Comparison of ENCODE assay signal across 5 cellular contexts in the genomic region with DNA sequence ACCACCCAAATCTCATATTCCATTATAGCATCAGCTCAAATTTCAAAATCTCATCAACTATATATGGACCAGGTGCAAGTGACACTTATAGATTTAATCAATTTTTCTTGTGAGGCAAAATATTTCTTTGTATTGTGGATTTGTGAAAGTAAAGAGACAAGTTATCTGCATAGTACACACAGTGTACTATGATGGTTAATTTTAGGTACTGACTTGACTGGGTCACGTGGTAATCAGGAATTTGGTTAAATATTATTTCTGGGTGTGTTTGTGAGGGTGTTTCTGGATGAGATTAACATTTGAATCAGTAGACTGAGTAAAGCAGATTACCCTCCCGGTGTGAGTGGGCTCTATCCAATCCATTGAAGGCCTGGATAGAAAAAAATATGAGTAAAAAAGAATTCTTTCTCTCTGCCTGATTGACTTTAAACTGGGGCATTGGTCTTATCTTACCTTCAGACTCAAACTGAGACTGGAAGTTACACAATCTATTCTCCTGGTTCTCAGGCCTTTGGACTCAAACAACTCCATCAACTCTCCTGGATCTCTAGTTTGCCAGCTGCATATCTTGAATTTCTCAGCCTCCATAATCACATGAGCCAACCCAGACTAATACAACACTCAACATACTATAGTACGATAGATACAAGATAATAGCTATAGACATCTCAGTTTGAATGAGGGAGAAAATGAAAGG.
DNase-seq lines count a peak whose midpoint lies in the region; ATAC-seq, FAIRE-seq and TF ChIP-seq lines count a peak whose summit lies in the region.
"Not testable (repeated sequence)": the region's sequence is repeated elsewhere in the genome, so short reads cannot be mapped to it uniquely, and the experiment has no call there.

No MANE protein-coding gene starts in this region.

- H3K27me3 ChIP-seq in ascending aorta; body of pancreas; hepatocyte; pancreas; thoracic aorta (replicated peaks; ENCODE audit: insufficient read depth): not testable (repeated sequence)

- not testable (repeated sequence) for H3K4me2 ChIP-seq in hepatocyte

- not testable (repeated sequence) for H2AFZ ChIP-seq in hepatocyte

- not testable (repeated sequence) for H3K9me3 ChIP-seq in ascending aorta; body of pancreas; hepatocyte (ENCODE audit: low read depth); pancreas; thoracic aorta

- not testable (repeated sequence) for FAIRE-seq in pancreas (lab: Jason Lieb, UNC)

- not testable (repeated sequence) for DNase-seq in ascending aorta (ENCODE audit: low spot score in 2 of 2); pancreas; thoracic aorta (ENCODE audit: low spot score)
- DNase-seq in body of pancreas (peak in 1 of 4 donors; percentile 3), hepatocyte (ENCODE audit: low spot score) (peak; percentile 5)

- WGBS in body of pancreas, 2 donors = 23 to 32% methylated on average over 3 of the region's 3 CpGs
- 54% methylated on average over 3 of the region's 3 CpGs for WGBS in hepatocyte (ENCODE audit: low lambda C conversion rate, missing lambda C conversion rate)
- WGBS in pancreas, 2 donors = 18 to 34% methylated on average over 2 to 3 of the region's 3 CpGs

- intact Hi-C loops in ascending aorta (cut with DNase I); body of pancreas (cut with DNase I); pancreas (cut with DNase I): not testable (repeated sequence)

- TF ChIP-seq POLR2A in body of pancreas (IDR thresholded peaks at IDR 0.05) = not testable (repeated sequence)

- not testable (repeated sequence) for H3K36me3 ChIP-seq in ascending aorta; body of pancreas (replicated peaks in 1 of 2; ENCODE audit: insufficient read depth in 1 of 2, low read depth in 2 of 2); hepatocyte (replicated peaks; ENCODE audit: insufficient read depth, low read depth); pancreas; thoracic aorta

- H3K4me3 ChIP-seq in ascending aorta, body of pancreas, hepatocyte, pancreas, thoracic aorta: not testable (repeated sequence)

- ATAC-seq in body of pancreas (peak; percentile 77), pancreas (peak; percentile 12 to 80 (median 65))
- not testable (repeated sequence) for ATAC-seq in thoracic aorta (ENCODE audit: insufficient number of reproducible peaks, low FRiP score, low read depth)

- not testable (repeated sequence) for H3K4me1 ChIP-seq in ascending aorta; body of pancreas; hepatocyte (ENCODE audit: insufficient read depth); pancreas; thoracic aorta (ENCODE audit: control insufficient read depth in 1 of 2, low read depth in 2 of 2)

- H3K9me2 ChIP-seq in hepatocyte (replicated peaks; ENCODE audit: insufficient read depth) = not testable (repeated sequence)

- not testable (repeated sequence) for H3K79me2 ChIP-seq in hepatocyte

- H3K27ac ChIP-seq in ascending aorta (peak overlapping the region; percentile 40 to 45), thoracic aorta (peak overlapping the region; percentile 17 to 67)
- H3K27ac ChIP-seq in body of pancreas, hepatocyte, pancreas: not testable (repeated sequence)

- TF ChIP-seq CTCF in ascending aorta (IDR thresholded peaks at IDR 0.05); body of pancreas (IDR thresholded peaks at IDR 0.05); hepatocyte (IDR thresholded peaks at IDR 0.05; ENCODE audit: poor library complexity); pancreas (IDR thresholded peaks at IDR 0.05); thoracic aorta (IDR thresholded peaks at IDR 0.05): not testable (repeated sequence)

- H4K20me1 ChIP-seq in hepatocyte (ENCODE audit: insufficient read depth, poor library complexity, severe bottlenecking) = not testable (repeated sequence)
